Comparison of ENCODE assay signal across 8 cellular contexts in the genomic region with DNA sequence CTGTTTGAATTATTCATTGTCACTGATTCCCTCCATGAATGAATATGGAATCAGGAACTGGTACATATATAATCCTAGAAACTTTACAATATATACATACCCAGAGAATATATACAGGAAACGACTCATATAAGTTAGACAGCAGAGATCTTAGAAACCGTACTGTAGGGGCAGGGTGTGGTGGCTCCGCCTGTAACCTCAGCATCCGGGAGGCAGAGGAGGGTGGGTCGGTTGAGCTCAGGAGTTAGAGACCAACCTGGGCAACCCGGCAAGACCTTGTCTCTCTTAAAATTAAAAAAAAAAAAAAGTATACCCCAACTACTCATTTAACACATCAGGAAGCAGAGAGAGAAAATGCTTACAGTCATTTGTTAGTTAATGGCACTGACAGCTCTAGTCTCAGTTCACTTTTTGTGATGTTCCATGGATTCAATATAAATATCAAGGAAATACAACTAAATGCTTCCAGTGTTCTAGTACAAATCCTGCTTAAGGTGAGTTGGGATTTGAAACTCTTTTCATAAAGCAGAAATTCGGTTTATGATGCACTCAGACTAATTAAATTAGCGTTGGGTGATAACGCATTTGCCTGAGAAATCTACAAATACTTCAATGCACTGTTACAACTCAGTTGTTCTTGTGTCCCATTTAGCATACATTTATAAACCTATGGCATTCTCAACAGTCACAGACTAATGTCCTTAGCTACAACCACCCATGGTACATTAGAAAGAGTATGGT. TPM values are rescaled to one million over a fixed set of nuclear protein-coding genes. Genes with fewer than 3 reads are reported as not detected.
DNase-seq lines count a peak whose midpoint lies in the region; ATAC-seq, FAIRE-seq and TF ChIP-seq lines count a peak whose summit lies in the region.

No MANE protein-coding gene starts in this region.

- DNase-seq in Kasumi-1 (lab: John Stamatoyannopoulos, UW): peak; percentile 23 to 51
- DNase-seq in activated T-cell treated with anti-CD3 and anti-CD28 coated beads for 1 hour (ENCODE audit: low read depth): peak; percentile 44
- peak; percentile 48 for DNase-seq in small intestine
- no peak for DNase-seq in upper lobe of left lung
- DNase-seq in cardiac septum (ENCODE audit: low spot score): no peak
- DNase-seq in COLO829 (ENCODE audit: low spot score): no peak
- no peak for DNase-seq in COLO668 (lab: John Stamatoyannopoulos, UW; ENCODE audit: unreplicated experiment)

- H3K4me1 ChIP-seq in small intestine (ENCODE audit: control insufficient read depth in 2 of 2, insufficient read depth in 1 of 2, low read depth in 1 of 2, low read length in 1 of 2) (peaks cover 2 to 14% of the 10 kb centered on the region in 2 donors), upper lobe of left lung (peaks cover 15 to 49% (median 32%) of the 10 kb centered on the region in 4 donors)

- no peak overlapping the region for H3K4me3 ChIP-seq in small intestine (ENCODE audit: low read depth in 1 of 2, low read length in 2 of 2)
- H3K4me3 ChIP-seq in upper lobe of left lung: no peak overlapping the region

- H3K9me3 ChIP-seq in small intestine (ENCODE audit: control insufficient read depth, low read depth) (no peaks in the 10 kb centered on the region), upper lobe of left lung (no peaks in the 10 kb centered on the region)

- H3K27me3 ChIP-seq in small intestine (ENCODE audit: control insufficient read depth in 2 of 2, insufficient read depth in 2 of 2, low read length in 2 of 2) (no peaks in the 10 kb centered on the region), upper lobe of left lung (no peaks in the 10 kb centered on the region)

- TF ChIP-seq EP300 in upper lobe of left lung (IDR thresholded peaks at IDR 0.05): no peak

- H3K36me3 ChIP-seq in small intestine (ENCODE audit: control insufficient read depth in 2 of 2, insufficient read depth in 2 of 2, low read length in 2 of 2) (no peaks in the 10 kb centered on the region), upper lobe of left lung (peaks cover 0 to 5% (median 0%) of the 10 kb centered on the region in 4 donors)

- ATAC-seq in GM19397 (IDR thresholded peaks at IDR 0.05; ENCODE audit: unreplicated experiment) (peak; percentile 76), upper lobe of left lung (ENCODE audit: low FRiP score in 2 of 2) (no peak)

- no peak for FAIRE-seq in small intestine (lab: Jason Lieb, UNC)

- WGBS in small intestine, 3 donors: 24 to 33% (median 25%) methylated on average over 9 of the region's 9 CpGs
- WGBS in upper lobe of left lung, 2 donors: 47 to 54% methylated on average over 9 of the region's 9 CpGs

- TF ChIP-seq POLR2A in upper lobe of left lung (IDR thresholded peaks at IDR 0.05): no peak

- H3K27ac ChIP-seq in small intestine (ENCODE audit: low read depth in 1 of 2, low read length in 1 of 2): no peak overlapping the region
- no peak overlapping the region for H3K27ac ChIP-seq in upper lobe of left lung

- TF ChIP-seq CTCF in upper lobe of left lung (IDR thresholded peaks at IDR 0.05): no peak

- intact Hi-C loops in cardiac septum (cut with DNase I): no loop called here

RNA-seq across cellular contexts. Expression of a gene that starts 5.6 kb away (rescaled TPM):
- 10 to 100 TPM; 12.2 to 42.9 (median 13.4) TPM for polyA plus RNA-seq in small intestine
- 100 to 1,000 TPM in 5 of 6 donors, 10 to 100 TPM in 1; 88.3 to 149 (median 110) TPM for total RNA-seq in upper lobe of left lung
- total RNA-seq in cardiac septum: 110 TPM

Comparison
In these comparisons a context has a peak if more than half of its experiments do, and no peak if none do; other contexts are left out.
1. DNase-seq: peak in Kasumi-1 (2 of 2), activated T-cell treated with anti-CD3 and anti-CD28 coated beads for 1 hour (single experiment) and small intestine (single experiment); none in upper lobe of left lung (0 of 2), cardiac septum (single experiment), COLO829 (single experiment) and COLO668 (single experiment).